In genomic region chr17:74379495-74380085, GRCh38 we compare ENCODE assay signal across 8 cellular contexts. TPM values are rescaled to one million over a fixed set of nuclear protein-coding genes. Genes with fewer than 3 reads are reported as not detected.
A peak's percentile ranks its signal among the peaks of the same experiment; 100 is the strongest.
DNase-seq lines count a peak whose midpoint lies in the region; ATAC-seq, FAIRE-seq and TF ChIP-seq lines count a peak whose summit lies in the region.

No MANE protein-coding gene starts in this region.

- H3K79me2 ChIP-seq in endothelial cell of umbilical vein (ENCODE audit: control insufficient read depth, insufficient read depth, low read length) = no peaks in the 10 kb centered on the region

- H3K36me3 ChIP-seq in endothelial cell of umbilical vein (ENCODE audit: control insufficient read depth in 2 of 2, extremely low read depth in 1 of 2, insufficient read depth in 2 of 2, low read length in 2 of 2) = no peaks in the 10 kb centered on the region

- H2AFZ ChIP-seq in endothelial cell of umbilical vein (ENCODE audit: low read depth, low read length) = no peak overlapping the region

- H3K27me3 ChIP-seq in endothelial cell of umbilical vein (ENCODE audit: control insufficient read depth in 2 of 2, insufficient read depth in 2 of 2, low read length in 2 of 2) = no peaks in the 10 kb centered on the region

- no TSS peak for BruUV-seq in endothelial cell of umbilical vein (replicated peaks; lab: Mats Ljungman, UMichigan)

- no peaks in the 10 kb centered on the region for H3K9me1 ChIP-seq in endothelial cell of umbilical vein (replicated peaks; ENCODE audit: control insufficient read depth, extremely low read depth, insufficient read depth, low read length)

- TF ChIP-seq CTCF in endothelial cell of umbilical vein (IDR thresholded peaks at IDR 0.05; ENCODE audit: extremely low read depth in 1 of 2, insufficient read depth in 1 of 2, low read depth in 1 of 2, low read length in 2 of 2) = peak; percentile 75 to 92

- DNase-seq in GM04504 (ENCODE audit: low read depth) (peak; percentile 35), HTR-8/SVneo (ENCODE audit: insufficient read length, low spot score) (peak; percentile 93), NOMO-1 (lab: John Stamatoyannopoulos, UW; ENCODE audit: unreplicated experiment in 2 of 2) (peak; percentile 70 to 75), endothelial cell of umbilical vein (ENCODE audit: low read depth, low spot score) (peak; percentile 64), middle frontal gyrus (ENCODE audit: extremely low spot score, low spot score) (peak; percentile 54)
- DNase-seq in activated CD8-positive, alpha-beta memory T cell treated with anti-CD3 and anti-CD28 coated beads, Interleukin-2, amount 50 U/mL, for 24 hours (ENCODE audit: extremely low read depth) = peak; percentile 85
- DNase-seq in stimulated activated CD8-positive, alpha-beta memory T cell treated with anti-CD3 and anti-CD28 coated beads, Interleukin-15, amount 100 ng/mL, for 24 hours (ENCODE audit: low read depth) = peak; percentile 95

- no peaks in the 10 kb centered on the region for H3K9me3 ChIP-seq in endothelial cell of umbilical vein (replicated peaks; ENCODE audit: control insufficient read depth, insufficient read depth, low read length)

- H3K9ac ChIP-seq in endothelial cell of umbilical vein (replicated peaks; ENCODE audit: extremely low read depth, insufficient read depth, low read length) = no peak overlapping the region

- no peak for TF ChIP-seq POLR2A in endothelial cell of umbilical vein (IDR thresholded peaks at IDR 0.05; ENCODE audit: low read depth, low read length)

- H3K4me1 ChIP-seq in endothelial cell of umbilical vein (ENCODE audit: control insufficient read depth, extremely low read depth, insufficient read depth, low read length) = no peaks in the 10 kb centered on the region

- FAIRE-seq in HTR-8/SVneo (lab: Jason Lieb, UNC) = peak; percentile 74
- FAIRE-seq in endothelial cell of umbilical vein (lab: Jason Lieb, UNC) = peak; percentile 58

- H3K27ac ChIP-seq in endothelial cell of umbilical vein (ENCODE audit: insufficient read depth, low read depth, low read length) = no peak overlapping the region

- intact Hi-C loops in endothelial cell of umbilical vein (cut with micrococcal nuclease) = loop anchor here (1.0 kb wide), 2 partner anchors 78 to 114 kb away; no protein-coding TSS in a partner anchor

- dilution Hi-C loops in endothelial cell of umbilical vein (cut with MboI; ENCODE audit: extremely low pct_ligation_motif_present, low sequenced_read_pairs) = no loop called here

- H3K4me2 ChIP-seq in endothelial cell of umbilical vein (ENCODE audit: insufficient read depth, low read length) = no peak overlapping the region

- CTCF ChIA-PET in endothelial cell of umbilical vein (lab: Charles Lee) = interaction anchor here (0.6 to 5.0 kb wide), 47 partner anchors 9 to 579 kb away, joined by 3 to 221 read pairs (median 4); partner anchors contain the start of genes GPR142 and RAB37

- no peak overlapping the region for H3K4me3 ChIP-seq in endothelial cell of umbilical vein (replicated peaks in 1 of 3; ENCODE audit: insufficient read depth in 1 of 3, low read depth in 1 of 3, low read length in 3 of 3)

- ATAC-seq in GM21619 (IDR thresholded peaks at IDR 0.05; ENCODE audit: unreplicated experiment) = no peak

- POLR2A ChIA-PET in endothelial cell of umbilical vein (lab: Charles Lee) = no interaction called here

- H4K20me1 ChIP-seq in endothelial cell of umbilical vein (replicated peaks; ENCODE audit: control insufficient read depth, extremely low read depth, insufficient read depth, low read length) = no peaks in the 10 kb centered on the region

TF ChIP-seq in endothelial cell of umbilical vein, 7 proteins besides CTCF, POLR2A, EP300 and RAD21:
- TF ChIP-seq MYC (IDR thresholded peaks at IDR 0.05; ENCODE audit: low read depth, low read length) (no peak), POLR2AphosphoS5 (IDR thresholded peaks at IDR 0.05; ENCODE audit: insufficient read depth, low read depth, low read length) (no peak), JUN (IDR thresholded peaks at IDR 0.05; ENCODE audit: borderline replicate concordance, insufficient read depth, insufficient read length, low read depth) (no peak), MAX (IDR thresholded peaks at IDR 0.05; ENCODE audit: insufficient read depth, insufficient read length) (no peak), GATA2 (IDR thresholded peaks at IDR 0.05; ENCODE audit: insufficient read depth, insufficient read length, low read depth, low read length) (no peak)

RNA-seq across cellular contexts. Expression of gene GPR142, which starts 12.3 kb away (rescaled TPM):
- total RNA-seq in endothelial cell of umbilical vein = not detected in 2 replicates
- polyA plus RNA-seq in endothelial cell of umbilical vein = not detected in 2 replicates
- not detected in 2 replicates for polyA plus RNA-seq in endothelial cell of umbilical vein (2011; cell fraction: cytosol; rRNA removed)
- polyA plus RNA-seq in endothelial cell of umbilical vein (2011; cell fraction: nucleus; rRNA removed) = not detected in 2 replicates
- polyA plus RNA-seq in endothelial cell of umbilical vein (2012) = not detected in 2 replicates
- polyA minus RNA-seq in endothelial cell of umbilical vein = not detected in 2 replicates
- not detected for polyA minus RNA-seq in endothelial cell of umbilical vein (2011; cell fraction: cytosol; rRNA and poly(A)+ RNA removed)
- polyA minus RNA-seq in endothelial cell of umbilical vein (2011; cell fraction: nucleus; rRNA and poly(A)+ RNA removed) = not detected in 2 replicates

RNA-seq across cellular contexts. Expression of gene BTBD17, which starts 17.9 kb away (rescaled TPM):
- not detected in 2 replicates for total RNA-seq in endothelial cell of umbilical vein
- not detected in 2 replicates for polyA plus RNA-seq in endothelial cell of umbilical vein
- not detected in 2 replicates for polyA plus RNA-seq in endothelial cell of umbilical vein (2011; cell fraction: cytosol; rRNA removed)
- not detected in 2 replicates for polyA plus RNA-seq in endothelial cell of umbilical vein (2011; cell fraction: nucleus; rRNA removed)
- polyA plus RNA-seq in endothelial cell of umbilical vein (2012) = not detected in 2 replicates
- polyA minus RNA-seq in endothelial cell of umbilical vein = not detected in 2 replicates
- polyA minus RNA-seq in endothelial cell of umbilical vein (2011; cell fraction: cytosol; rRNA and poly(A)+ RNA removed) = not detected
- polyA minus RNA-seq in endothelial cell of umbilical vein (2011; cell fraction: nucleus; rRNA and poly(A)+ RNA removed) = not detected in 2 replicates

RNA-seq across cellular contexts. Expression of gene GPRC5C, which starts 52.3 kb away (rescaled TPM):
- total RNA-seq in endothelial cell of umbilical vein = not detected in 2 replicates
- not detected in 2 replicates for polyA plus RNA-seq in endothelial cell of umbilical vein
- polyA plus RNA-seq in endothelial cell of umbilical vein (2011; cell fraction: cytosol; rRNA removed) = not detected in 2 replicates
- not detected in 2 replicates for polyA plus RNA-seq in endothelial cell of umbilical vein (2011; cell fraction: nucleus; rRNA removed)
- polyA plus RNA-seq in endothelial cell of umbilical vein (2012) = not detected in 2 replicates
- polyA minus RNA-seq in endothelial cell of umbilical vein = 0.44 and 2.4 TPM in 2 replicates
- 14.3 TPM for polyA minus RNA-seq in endothelial cell of umbilical vein (2011; cell fraction: cytosol; rRNA and poly(A)+ RNA removed)
- polyA minus RNA-seq in endothelial cell of umbilical vein (2011; cell fraction: nucleus; rRNA and poly(A)+ RNA removed) = not detected in 2 replicates

RNA-seq across cellular contexts. Expression of gene KIF19, which starts 53.6 kb away (rescaled TPM):
- total RNA-seq in endothelial cell of umbilical vein = 0.21 and 0.84 TPM in 2 replicates
- polyA plus RNA-seq in endothelial cell of umbilical vein = 0.10 and 0.11 TPM in 2 replicates
- polyA plus RNA-seq in endothelial cell of umbilical vein (2011; cell fraction: cytosol; rRNA removed) = 0.01 and 0.06 TPM in 2 replicates
- polyA plus RNA-seq in endothelial cell of umbilical vein (2011; cell fraction: nucleus; rRNA removed) = 0.25 and 0.48 TPM in 2 replicates
- polyA plus RNA-seq in endothelial cell of umbilical vein (2012) = 0.12 TPM in 1 of 2 replicates, not detected in the other
- 0.27 and 0.38 TPM in 2 replicates for polyA minus RNA-seq in endothelial cell of umbilical vein
- polyA minus RNA-seq in endothelial cell of umbilical vein (2011; cell fraction: cytosol; rRNA and poly(A)+ RNA removed) = not detected
- polyA minus RNA-seq in endothelial cell of umbilical vein (2011; cell fraction: nucleus; rRNA and poly(A)+ RNA removed) = not detected in 2 replicates

Comparison
In these comparisons a context has a peak if more than half of its experiments do, and no peak if none do; other contexts are left out.
1. DNase-seq: peak in every context shown above with its lines; median percentile 95 in stimulated activated CD8-positive, alpha-beta memory T cell treated with anti-CD3 and anti-CD28 coated beads, Interleukin-15, amount 100 ng/mL, for 24 hours; 93 in HTR-8/SVneo; 85 in activated CD8-positive, alpha-beta memory T cell treated with anti-CD3 and anti-CD28 coated beads, Interleukin-2, amount 50 U/mL, for 24 hours; 72 in NOMO-1; 64 in endothelial cell of umbilical vein; 54 in middle frontal gyrus; 35 in GM04504.